8 cellular contexts compared by ENCODE assay signal in the genomic region with DNA sequence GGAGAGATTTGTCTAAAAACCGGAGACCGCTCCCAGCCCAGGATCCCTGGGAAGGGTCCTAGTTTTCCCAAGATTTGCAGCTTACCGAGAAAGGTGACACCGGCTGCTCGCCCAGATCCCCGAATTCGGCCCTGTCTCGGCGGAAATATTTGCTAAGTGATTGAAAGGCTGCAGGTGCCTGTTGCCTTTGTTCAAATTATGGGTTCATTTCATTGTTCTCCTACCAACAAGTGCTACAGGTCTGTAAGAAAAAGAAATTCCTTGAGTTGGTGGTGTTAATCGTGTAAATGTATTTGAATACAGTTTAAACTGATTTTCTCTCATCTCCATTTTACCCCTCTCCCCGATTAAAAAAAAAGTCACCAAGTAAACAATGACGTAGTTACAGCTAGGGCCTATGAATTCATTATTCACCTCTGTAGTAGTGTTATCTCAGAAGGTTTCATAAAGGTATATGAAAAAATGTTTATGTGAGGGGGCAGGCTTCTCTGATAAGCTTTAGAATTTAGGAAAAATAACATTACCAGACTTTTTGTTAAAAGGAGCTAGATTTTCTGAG. TPM values are rescaled to one million over a fixed set of nuclear protein-coding genes. Genes with fewer than 3 reads are reported as not detected.
DNase-seq lines count a peak whose midpoint lies in the region; ATAC-seq and TF ChIP-seq lines count a peak whose summit lies in the region.

No MANE protein-coding gene starts in this region.

- H3K9me3 ChIP-seq in adrenal gland (replicated peaks in 1 of 3): no peaks in the 10 kb centered on the region

- H3K4me3 ChIP-seq in adrenal gland: peak overlapping the region in 3 of 4 donors; percentile 23 to 92 (median 65)

- H3K36me3 Mint-ChIP-seq in stimulated activated memory B cell treated with anti-CD40 and anti-IgM and Interleukin-4, amounts not matched to agents 10 μg/mL and 1 μg/mL and 100 μg/mL, for 72 hours: peaks cover 5% of the 10 kb centered on the region

- peak overlapping the region; percentile 81 for H3K27ac Mint-ChIP-seq in stimulated activated memory B cell treated with anti-CD40 and anti-IgM and Interleukin-4, amounts not matched to agents 10 μg/mL and 1 μg/mL and 100 μg/mL, for 72 hours

- peaks cover 51% of the 10 kb centered on the region for H3K4me1 Mint-ChIP-seq in stimulated activated memory B cell treated with anti-CD40 and anti-IgM and Interleukin-4, amounts not matched to agents 10 μg/mL and 1 μg/mL and 100 μg/mL, for 72 hours

- no peaks in the 10 kb centered on the region for H3K9me3 Mint-ChIP-seq in stimulated activated memory B cell treated with anti-CD40 and anti-IgM and Interleukin-4, amounts not matched to agents 10 μg/mL and 1 μg/mL and 100 μg/mL, for 72 hours

- intact Hi-C loops in adrenal gland (cut with DNase I): no loop called here

- no peak for ATAC-seq in stimulated activated memory B cell treated with anti-CD40 and anti-IgM and Interleukin-4, amounts not matched to agents 10 μg/mL and 1 μg/mL and 100 μg/mL, for 72 hours
- ATAC-seq in omental fat pad (ENCODE audit: low FRiP score): no peak

- H3K4me3 Mint-ChIP-seq in stimulated activated memory B cell treated with anti-CD40 and anti-IgM and Interleukin-4, amounts not matched to agents 10 μg/mL and 1 μg/mL and 100 μg/mL, for 72 hours: peak overlapping the region; percentile 82

- peak overlapping the region; percentile 70 to 99 (median 94) for H3K27ac ChIP-seq in adrenal gland

- H3K36me3 ChIP-seq in adrenal gland (replicated peaks in 1 of 2): no peaks in the 10 kb centered on the region

- peaks cover 17 to 48% of the 10 kb centered on the region in 2 donors for H3K4me1 ChIP-seq in adrenal gland (replicated peaks in 1 of 2)

- TF ChIP-seq POLR2A in adrenal gland (IDR thresholded peaks at IDR 0.05): no peak

- TF ChIP-seq CTCF in adrenal gland (IDR thresholded peaks at IDR 0.05) (no peak), omental fat pad (IDR thresholded peaks at IDR 0.05) (no peak)

- 0 to 1% (median 1%) methylated on average over 10 to 12 of the region's 12 CpGs for WGBS in adrenal gland, 4 donors

- no peaks in the 10 kb centered on the region for H3K27me3 Mint-ChIP-seq in stimulated activated memory B cell treated with anti-CD40 and anti-IgM and Interleukin-4, amounts not matched to agents 10 μg/mL and 1 μg/mL and 100 μg/mL, for 72 hours

- H3K27me3 ChIP-seq in adrenal gland: no peaks in the 10 kb centered on the region

- DNase-seq in NCI-H1694 treated with DMSO at 0.1 percent for 48 hours (lab: John Stamatoyannopoulos, UW) (peak; percentile 42), NCI-H1694 (lab: John Stamatoyannopoulos, UW) (no peak), NCI-H146 (lab: John Stamatoyannopoulos, UW) (peak; percentile 67), adrenal gland (no peak), inferior parietal cortex (ENCODE audit: extremely low spot score) (peak; percentile 81), omental fat pad (ENCODE audit: low spot score) (no peak), HPDE6-E6E7 (ENCODE audit: extremely low spot score) (no peak)

RNA-seq across cellular contexts. Expression of gene REEP3, which starts 1.0 kb away (rescaled TPM):
- total RNA-seq in adrenal gland (10 to 100 TPM; 36.9 to 79.8 (median 53.7) TPM), omental fat pad (10 to 100 TPM; 44.7 to 70.5 (median 57.1) TPM)
- polyA plus RNA-seq in adrenal gland: 10 to 100 TPM in 1 of 3 donors, 1 to 10 TPM in 2; 5.1 to 49.3 (median 9.3) TPM

RNA-seq across cellular contexts. Expression of gene JMJD1C, which starts 56.4 kb away (rescaled TPM):
- total RNA-seq in adrenal gland: 100 to 1,000 TPM in 2 of 8 donors, 10 to 100 TPM in 6; 36.0 to 124 (median 57.2) TPM
- 10 to 100 TPM; 36.1 to 64.4 (median 48.1) TPM for polyA plus RNA-seq in adrenal gland
- 100 to 1,000 TPM in 3 of 4 donors, 10 to 100 TPM in 1; 99.8 to 179 (median 149) TPM for total RNA-seq in omental fat pad

Comparison
In these comparisons a context has a peak if more than half of its experiments do, and no peak if none do; other contexts are left out.
1. DNase-seq: peak in NCI-H1694 treated with DMSO at 0.1 percent for 48 hours (single experiment), NCI-H146 (single experiment) and inferior parietal cortex (single experiment); none in NCI-H1694 (single experiment), adrenal gland (0 of 7), omental fat pad (single experiment) and HPDE6-E6E7 (single experiment).